ENCODE assay signal across 8 cellular contexts in the genomic region with DNA sequence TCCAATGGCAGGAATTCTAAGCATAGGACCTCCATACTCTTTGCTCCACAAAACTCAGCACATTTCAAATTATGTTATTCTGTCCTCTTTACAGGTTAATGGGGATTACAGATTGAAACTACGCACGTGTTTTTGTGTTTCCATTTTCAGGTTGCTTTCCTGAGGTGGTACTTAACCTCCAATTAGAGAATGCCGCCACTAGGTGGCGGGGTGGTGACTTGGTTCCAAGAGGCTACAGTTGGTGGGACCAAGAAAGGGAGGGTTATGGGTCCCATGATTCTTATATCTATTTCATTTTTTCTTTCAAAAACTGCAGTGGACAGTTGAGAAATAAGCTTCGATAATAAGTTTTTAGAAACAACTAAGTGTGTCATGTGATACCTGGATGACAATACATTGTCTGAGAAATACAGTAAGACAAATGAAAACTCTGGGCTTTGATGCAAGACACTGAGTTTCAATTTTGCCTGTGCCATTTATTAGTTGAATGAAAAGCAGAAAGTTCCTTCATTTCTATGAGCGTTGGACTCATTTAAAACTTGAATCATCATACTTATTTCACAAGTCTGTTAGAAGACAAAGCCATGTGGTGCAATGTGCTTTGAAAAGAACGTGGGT.
A peak's percentile ranks its signal among the peaks of the same experiment; 100 is the strongest.
DNase-seq lines count a peak whose midpoint lies in the region; ATAC-seq and TF ChIP-seq lines count a peak whose summit lies in the region.

No MANE protein-coding gene starts in this region.

- WGBS in aorta, 2 donors, result 25% methylated on average over 7 of the region's 7 CpGs

- TF ChIP-seq POLR2A in breast epithelium (IDR thresholded peaks at IDR 0.05), result no peak

- POLR2A ChIA-PET in RWPE1 (lab: Yijun Ruan, JAX; ENCODE audit: low non-redundant PET), result no interaction called here

- H3K36me3 ChIP-seq in breast epithelium, result no peaks in the 10 kb centered on the region
- no peaks in the 10 kb centered on the region for H3K36me3 ChIP-seq in aorta (ENCODE audit: control insufficient read depth in 1 of 2, insufficient read depth in 2 of 2, low read length in 1 of 2)

- CTCF ChIA-PET in RWPE1 (lab: Yijun Ruan, JAX), result interaction anchor here (1.8 kb wide), 1 partner anchor 256 kb away, joined by 6 read pairs; no protein-coding TSS in a partner anchor

- DNase-seq in NCI-H2227 (lab: John Stamatoyannopoulos, UW; ENCODE audit: unreplicated experiment) (peak; percentile 5), NCI-H2227 treated with DMSO at 0.1 percent for 48 hours (lab: John Stamatoyannopoulos, UW) (no peak), HuH-7.5 (ENCODE audit: low spot score) (peak; percentile 19), RWPE1 (ENCODE audit: low spot score) (peak; percentile 26), breast epithelium (ENCODE audit: low spot score in 2 of 2) (no peak), medulla oblongata (ENCODE audit: extremely low spot score) (peak; percentile 57), aorta (peak; percentile 55 to 81)

- no peaks in the 10 kb centered on the region for H3K27me3 ChIP-seq in breast epithelium
- H3K27me3 ChIP-seq in aorta (ENCODE audit: control insufficient read depth in 1 of 2, insufficient read depth in 2 of 2, low read length in 1 of 2), result no peaks in the 10 kb centered on the region

- TF ChIP-seq CTCF in RWPE1 (conservative IDR thresholded peaks at IDR 0.05; ENCODE audit: low read depth), result peak; percentile 57
- peak in 2 of 3 donors; percentile 29 to 35 for TF ChIP-seq CTCF in breast epithelium (IDR thresholded peaks at IDR 0.05)

- no peaks in the 10 kb centered on the region for H3K4me1 ChIP-seq in breast epithelium
- H3K4me1 ChIP-seq in aorta (ENCODE audit: control insufficient read depth in 1 of 2, insufficient read depth in 2 of 2, low read length in 2 of 2), result no peaks in the 10 kb centered on the region

- H3K4me3 ChIP-seq in breast epithelium (no peak overlapping the region), aorta (ENCODE audit: low read length in 2 of 2) (no peak overlapping the region)

- H3K27ac ChIP-seq in RWPE1, result no peak overlapping the region
- H3K27ac ChIP-seq in breast epithelium, result no peak overlapping the region
- no peak overlapping the region for H3K27ac ChIP-seq in aorta (ENCODE audit: low read depth in 1 of 2, low read length in 2 of 2)

- ATAC-seq in GM21825 (IDR thresholded peaks at IDR 0.05; ENCODE audit: unreplicated experiment), result peak; percentile 86
- ATAC-seq in aorta (ENCODE audit: low FRiP score), result no peak

- intact Hi-C loops in breast epithelium (cut with DNase I; ENCODE audit: low total_unique reads) (no loop called here), aorta (cut with DNase I) (no loop called here)

- H3K9me3 ChIP-seq in breast epithelium (no peaks in the 10 kb centered on the region), aorta (ENCODE audit: control insufficient read depth, low read length) (no peaks in the 10 kb centered on the region)

Comparison
In these comparisons a context has a peak if more than half of its experiments do, and no peak if none do; other contexts are left out.
1. DNase-seq: peak in NCI-H2227 (single experiment), HuH-7.5 (single experiment), RWPE1 (single experiment), medulla oblongata (single experiment) and aorta (2 of 2); none in NCI-H2227 treated with DMSO at 0.1 percent for 48 hours (single experiment) and breast epithelium (0 of 2).